In the genomic region with DNA sequence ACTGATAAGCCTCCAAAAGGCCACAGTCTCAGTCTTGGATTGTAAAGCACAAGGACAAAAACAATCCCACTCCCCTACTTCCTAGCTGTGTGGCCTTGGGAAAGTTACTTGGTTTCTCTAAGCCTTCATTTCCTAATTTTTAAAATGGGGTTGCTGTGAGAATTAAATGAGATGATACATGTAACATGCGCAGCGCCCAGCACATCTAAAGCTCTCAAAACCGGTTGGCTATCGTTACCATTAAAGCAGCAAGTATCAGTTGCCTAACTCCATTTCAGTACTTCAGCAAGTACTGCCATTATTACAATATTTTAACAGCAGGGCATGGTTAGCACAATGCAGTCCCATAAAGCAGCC, we compare ENCODE assay signal across 8 cellular contexts. TPM values are rescaled to one million over a fixed set of nuclear protein-coding genes. Genes with fewer than 3 reads are reported as not detected.
A peak's percentile ranks its signal among the peaks of the same experiment; 100 is the strongest.
DNase-seq lines count a peak whose midpoint lies in the region; ATAC-seq, FAIRE-seq and TF ChIP-seq lines count a peak whose summit lies in the region.

No MANE protein-coding gene starts in this region.

- peaks cover 54% of the 10 kb centered on the region for H3K27me3 ChIP-seq in keratinocyte (ENCODE audit: control insufficient read depth, extremely low read depth, insufficient read depth, low read length)
- H3K27me3 ChIP-seq in subcutaneous abdominal adipose tissue (ENCODE audit: control insufficient read depth in 5 of 5, insufficient read depth in 4 of 5, low read length in 5 of 5) = peaks cover 0 to 41% (median 19%) of the 10 kb centered on the region in 5 donors
- H3K27me3 ChIP-seq in foreskin keratinocyte = peaks cover 60% of the 10 kb centered on the region

- H4K20me1 ChIP-seq in keratinocyte (ENCODE audit: control insufficient read depth, extremely low read depth, insufficient read depth, low read length) = no peaks in the 10 kb centered on the region

- TF ChIP-seq CTCF in keratinocyte (optimal IDR thresholded peaks at IDR 0.05 in 1 of 3, IDR thresholded peaks at IDR 0.05 in 1 of 3, conservative IDR thresholded peaks at IDR 0.05 in 1 of 3; ENCODE audit: extremely low read depth in 1 of 3, insufficient read depth in 2 of 3, low read length in 3 of 3) (no peak), foreskin keratinocyte (conservative IDR thresholded peaks at IDR 0.05) (no peak)

- no peak for DNase-seq in activated T-cell treated with anti-CD3 and anti-CD28 coated beads, Interleukin-2, amount 50 U/mL, for 4 hours
- no peak for DNase-seq in activated T-cell treated with anti-CD3 and anti-CD28 coated beads, Interleukin-2, amount 50 U/mL, for 48 hours
- DNase-seq in activated naive CD8-positive, alpha-beta T cell treated with anti-CD3 and anti-CD28 coated beads, Interleukin-2, amount 50 U/mL, for 24 hours = no peak
- DNase-seq in keratinocyte (ENCODE audit: low read depth, low spot score) = no peak
- no peak for DNase-seq in A172 (ENCODE audit: low spot score)
- DNase-seq in foreskin keratinocyte = no peak
- DNase-seq in immature natural killer cell = no peak

- peak overlapping the region; percentile 85 for H3K4me2 ChIP-seq in keratinocyte (ENCODE audit: control insufficient read depth, extremely low read depth, insufficient read depth, low read depth, low read length)

- H3K9ac ChIP-seq in keratinocyte (ENCODE audit: control insufficient read depth, extremely low read depth, insufficient read depth, low read length) (no peak overlapping the region), subcutaneous abdominal adipose tissue (ENCODE audit: low read length in 5 of 5) (peak overlapping the region in 3 of 5 donors; percentile 62 to 80 (median 64))

- H3K9me3 ChIP-seq in keratinocyte (ENCODE audit: control insufficient read depth, low read depth, low read length) (no peaks in the 10 kb centered on the region), subcutaneous abdominal adipose tissue (ENCODE audit: control insufficient read depth in 5 of 5, low read length in 5 of 5) (no peaks in the 10 kb centered on the region)

- H3K79me2 ChIP-seq in keratinocyte (ENCODE audit: control insufficient read depth, insufficient read depth, low read length) = no peaks in the 10 kb centered on the region

- no peaks in the 10 kb centered on the region for H3K9me3 Mint-ChIP-seq in activated T-cell treated with anti-CD3 and anti-CD28 coated beads, Interleukin-2, amount 50 U/mL, for 4 hours
- H3K9me3 Mint-ChIP-seq in activated naive CD8-positive, alpha-beta T cell treated with anti-CD3 and anti-CD28 coated beads, Interleukin-2, amount 50 U/mL, for 24 hours = no peaks in the 10 kb centered on the region
- peaks cover 0 to 1% (median 0%) of the 10 kb centered on the region in 6 donors for H3K9me3 Mint-ChIP-seq in immature natural killer cell

- H2AFZ ChIP-seq in keratinocyte (ENCODE audit: control insufficient read depth, low read length) = no peak overlapping the region

- dilution Hi-C loops in keratinocyte (cut with MboI; ENCODE audit: extremely low pct_ligation_motif_present, low sequenced_read_pairs) = no loop called here

- H3K4me1 ChIP-seq in keratinocyte (ENCODE audit: control insufficient read depth, extremely low read depth, insufficient read depth, low read length) (peaks cover 10% of the 10 kb centered on the region), subcutaneous abdominal adipose tissue (ENCODE audit: control insufficient read depth in 5 of 5, insufficient read depth in 5 of 5, low read length in 5 of 5) (peaks cover 0 to 27% (median 24%) of the 10 kb centered on the region in 5 donors), foreskin keratinocyte (no peaks in the 10 kb centered on the region)

- no peaks in the 10 kb centered on the region for H3K36me3 Mint-ChIP-seq in activated T-cell treated with anti-CD3 and anti-CD28 coated beads, Interleukin-2, amount 50 U/mL, for 4 hours (ENCODE audit: insufficient read depth)
- no peaks in the 10 kb centered on the region for H3K36me3 Mint-ChIP-seq in activated naive CD8-positive, alpha-beta T cell treated with anti-CD3 and anti-CD28 coated beads, Interleukin-2, amount 50 U/mL, for 24 hours (ENCODE audit: low read depth)
- H3K36me3 Mint-ChIP-seq in immature natural killer cell = peaks cover 4 to 12% (median 6%) of the 10 kb centered on the region in 3 donors

- ATAC-seq in activated T-cell treated with anti-CD3 and anti-CD28 coated beads, Interleukin-2, amount 50 U/mL, for 4 hours = no peak
- ATAC-seq in activated naive CD8-positive, alpha-beta T cell treated with anti-CD3 and anti-CD28 coated beads, Interleukin-2, amount 50 U/mL, for 24 hours = no peak
- no peak for ATAC-seq in foreskin keratinocyte

- H3K4me3 Mint-ChIP-seq in activated T-cell treated with anti-CD3 and anti-CD28 coated beads, Interleukin-2, amount 50 U/mL, for 4 hours = peak overlapping the region; percentile 73
- H3K4me3 Mint-ChIP-seq in activated naive CD8-positive, alpha-beta T cell treated with anti-CD3 and anti-CD28 coated beads, Interleukin-2, amount 50 U/mL, for 24 hours = peak overlapping the region; percentile 76
- H3K4me3 Mint-ChIP-seq in immature natural killer cell = peak overlapping the region in 2 of 5 donors; percentile 29 to 48

- H3K4me1 Mint-ChIP-seq in activated T-cell treated with anti-CD3 and anti-CD28 coated beads, Interleukin-2, amount 50 U/mL, for 4 hours (ENCODE audit: low read depth) = peaks cover 15% of the 10 kb centered on the region
- H3K4me1 Mint-ChIP-seq in activated naive CD8-positive, alpha-beta T cell treated with anti-CD3 and anti-CD28 coated beads, Interleukin-2, amount 50 U/mL, for 24 hours = peaks cover 41% of the 10 kb centered on the region
- peaks cover 0 to 14% of the 10 kb centered on the region in 2 donors for H3K4me1 Mint-ChIP-seq in immature natural killer cell

- H3K36me3 ChIP-seq in keratinocyte (ENCODE audit: control insufficient read depth in 2 of 2, extremely low read depth in 1 of 2, insufficient read depth in 2 of 2, low read length in 2 of 2) (no peaks in the 10 kb centered on the region), subcutaneous abdominal adipose tissue (ENCODE audit: control insufficient read depth in 5 of 5, insufficient read depth in 5 of 5, low read length in 5 of 5) (no peaks in the 10 kb centered on the region)

- no peak overlapping the region for H3K27ac ChIP-seq in keratinocyte (ENCODE audit: control insufficient read depth, insufficient read depth, low read length)
- peak overlapping the region; percentile 10 for H3K27ac ChIP-seq in subcutaneous abdominal adipose tissue (ENCODE audit: low read depth, low read length)
- no peak overlapping the region for H3K27ac ChIP-seq in foreskin keratinocyte

- H3K27ac Mint-ChIP-seq in activated naive CD8-positive, alpha-beta T cell treated with anti-CD3 and anti-CD28 coated beads, Interleukin-2, amount 50 U/mL, for 24 hours = no peak overlapping the region
- H3K27ac Mint-ChIP-seq in immature natural killer cell = no peak overlapping the region

- no peak for FAIRE-seq in keratinocyte (lab: Jason Lieb, UNC)

- H3K27me3 Mint-ChIP-seq in activated T-cell treated with anti-CD3 and anti-CD28 coated beads, Interleukin-2, amount 50 U/mL, for 4 hours (ENCODE audit: low read depth) = peaks cover 60% of the 10 kb centered on the region
- peaks cover 31% of the 10 kb centered on the region for H3K27me3 Mint-ChIP-seq in activated naive CD8-positive, alpha-beta T cell treated with anti-CD3 and anti-CD28 coated beads, Interleukin-2, amount 50 U/mL, for 24 hours
- H3K27me3 Mint-ChIP-seq in immature natural killer cell (ENCODE audit: low read depth in 3 of 3) = peaks cover under 1 to 47% (median 9%) of the 10 kb centered on the region in 3 donors

- no peaks in the 10 kb centered on the region for H3K9me1 ChIP-seq in keratinocyte (ENCODE audit: control insufficient read depth, extremely low read depth, insufficient read depth, low read length)

- H3K4me3 ChIP-seq in keratinocyte (ENCODE audit: control insufficient read depth in 2 of 3, extremely low read depth in 1 of 3, insufficient read depth in 2 of 3, low read depth in 1 of 3, low read length in 3 of 3) (peak overlapping the region in 1 of 3 experiments; percentile 38), subcutaneous abdominal adipose tissue (ENCODE audit: low read depth in 1 of 5, low read length in 5 of 5) (peak overlapping the region; percentile 42 to 79 (median 57))

RNA-seq across cellular contexts. Expression of gene NRCAM, which starts 1.9 kb away (rescaled TPM):
- under 1 TPM; 0.53 to 0.73 (median 0.69) TPM for total RNA-seq in activated T-cell treated with anti-CD3 and anti-CD28 coated beads, Interleukin-2, amount 50 U/mL, for 4 hours
- polyA plus RNA-seq in keratinocyte (4.0 to 5.2 TPM (median 4.3 TPM) in 3 replicates), foreskin keratinocyte (3.3 and 8.4 TPM in 2 replicates), immature natural killer cell (not detected)
- 0.67 TPM for polyA plus RNA-seq in keratinocyte (2011; ENCODE audit: low read depth)
- polyA plus RNA-seq in keratinocyte (2011; cell fraction: cytosol; rRNA removed) = 2.4 and 4.9 TPM in 2 replicates
- 7.0 and 7.2 TPM in 2 replicates for polyA plus RNA-seq in keratinocyte (2011; cell fraction: nucleus; rRNA removed)
- 0.93 and 3.9 TPM in 2 replicates for polyA plus RNA-seq in keratinocyte (2012; ENCODE audit: low replicate concordance)
- 4.9 to 8.4 TPM (median 5.9 TPM) in 3 replicates for polyA minus RNA-seq in keratinocyte
- 7.3 TPM for polyA minus RNA-seq in keratinocyte (2011; cell fraction: cytosol; rRNA and poly(A)+ RNA removed)
- polyA minus RNA-seq in keratinocyte (2011; cell fraction: nucleus; rRNA and poly(A)+ RNA removed) = 9.3 and 16.8 TPM in 2 replicates
- 0.16 and 0.86 TPM in 2 replicates for total RNA-seq in A172 (2014; rRNA removed; shearing (Covaris generic))
- 8.4 and 20.0 TPM in 2 replicates for total RNA-seq in foreskin keratinocyte
